1 cellular context compared by ENCODE assay signal in the genomic region with DNA sequence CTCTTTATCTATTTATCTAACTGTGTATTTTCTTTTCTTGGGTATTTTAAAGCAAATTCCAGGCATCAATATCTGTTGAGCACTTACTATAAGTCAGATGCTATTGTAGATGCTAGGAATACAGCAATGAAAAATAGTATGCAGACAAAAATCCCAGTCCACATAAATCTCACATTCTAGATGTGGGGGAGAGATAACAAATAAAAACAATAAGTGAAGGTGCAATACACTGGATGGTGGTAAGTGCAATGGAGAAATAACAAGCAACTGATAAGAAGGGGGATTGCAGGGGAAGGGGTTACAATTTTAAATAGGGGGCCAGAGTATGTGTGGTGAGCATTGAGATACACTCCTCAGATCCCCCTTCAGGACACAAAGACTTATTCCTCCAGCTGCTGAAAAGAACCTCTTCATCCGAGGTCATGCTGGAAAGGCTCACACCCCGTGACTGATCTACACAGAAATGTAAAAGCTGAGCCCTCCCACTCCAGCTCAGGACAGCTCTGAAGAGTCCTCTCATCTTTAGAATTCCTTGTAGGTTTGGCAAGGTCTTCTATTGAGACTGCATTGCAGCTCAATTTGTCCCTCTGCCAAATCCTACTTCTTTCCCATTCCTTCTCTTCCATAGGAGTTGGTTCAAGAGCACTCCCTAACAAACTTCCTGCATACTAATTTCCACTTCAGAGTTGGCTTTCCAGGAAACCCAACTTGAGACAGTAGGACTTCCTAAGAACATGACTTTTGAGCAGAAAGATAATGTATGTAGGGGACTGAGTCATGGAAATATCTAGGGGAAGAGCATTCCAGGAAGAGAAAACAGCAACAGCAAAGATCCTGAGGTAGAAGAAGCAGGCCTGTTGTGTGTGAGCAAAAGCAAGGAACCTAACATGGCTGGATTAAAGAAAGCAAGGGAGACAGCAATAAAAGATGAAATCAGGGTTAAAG.
TF ChIP-seq lines count a peak whose summit lies in the region.

No MANE protein-coding gene starts in this region.

TF ChIP-seq in K562, 482 proteins besides CTCF, POLR2A, EP300 and RAD21 (continued from another document):
- TF ChIP-seq GTF3C2 (IDR thresholded peaks at IDR 0.05; ENCODE audit: borderline replicate concordance, extremely low read depth, insufficient read length) (no peak), NFYB (IDR thresholded peaks at IDR 0.05; ENCODE audit: extremely low read depth, insufficient read length) (no peak), NFIC (IDR thresholded peaks at IDR 0.05) (peak; percentile 31), ZNF354B (CRISPR knock-in tag; IDR thresholded peaks at IDR 0.05) (no peak), E2F4 (CRISPR knock-in tag; IDR thresholded peaks at IDR 0.05; ENCODE audit: low read depth) (no peak), USF2 (CRISPR knock-in tag; IDR thresholded peaks at IDR 0.05) (no peak), ZNF311 (CRISPR knock-in tag; IDR thresholded peaks at IDR 0.05) (no peak), HDAC6 (IDR thresholded peaks at IDR 0.05; ENCODE audit: low read depth, low read length) (no peak), YBX1 (IDR thresholded peaks at IDR 0.05) (no peak), FOXP4 (CRISPR knock-in tag; IDR thresholded peaks at IDR 0.05; ENCODE audit: borderline replicate concordance) (no peak), JUNB (CRISPR knock-in tag; conservative IDR thresholded peaks at IDR 0.05) (no peak), PCBP1 (IDR thresholded peaks at IDR 0.05; ENCODE audit: low read depth, low read length, poor library complexity, severe bottlenecking) (no peak), ETS2 (tag; IDR thresholded peaks at IDR 0.05; ENCODE audit: borderline replicate concordance, poor library complexity, severe bottlenecking) (no peak), SRSF7 (optimal IDR thresholded peaks at IDR 0.05; ENCODE audit: low read depth, low read length) (no peak), ZC3H4 (CRISPR knock-in tag; IDR thresholded peaks at IDR 0.05; ENCODE audit: borderline replicate concordance) (no peak), MEF2D (tag; conservative IDR thresholded peaks at IDR 0.05; ENCODE audit: low read depth) (0 out of 2 replicates have a peak, but pooled peaks have one; percentile 15), TAL1 (IDR thresholded peaks at IDR 0.05) (no peak), FUS (optimal IDR thresholded peaks at IDR 0.05; ENCODE audit: low read depth, low read length) (no peak), WHSC1 (IDR thresholded peaks at IDR 0.05; ENCODE audit: low read length) (no peak), TBP (optimal IDR thresholded peaks at IDR 0.05; ENCODE audit: low read depth, low read length) (no peak)
- TF ChIP-seq, protein P1, sequence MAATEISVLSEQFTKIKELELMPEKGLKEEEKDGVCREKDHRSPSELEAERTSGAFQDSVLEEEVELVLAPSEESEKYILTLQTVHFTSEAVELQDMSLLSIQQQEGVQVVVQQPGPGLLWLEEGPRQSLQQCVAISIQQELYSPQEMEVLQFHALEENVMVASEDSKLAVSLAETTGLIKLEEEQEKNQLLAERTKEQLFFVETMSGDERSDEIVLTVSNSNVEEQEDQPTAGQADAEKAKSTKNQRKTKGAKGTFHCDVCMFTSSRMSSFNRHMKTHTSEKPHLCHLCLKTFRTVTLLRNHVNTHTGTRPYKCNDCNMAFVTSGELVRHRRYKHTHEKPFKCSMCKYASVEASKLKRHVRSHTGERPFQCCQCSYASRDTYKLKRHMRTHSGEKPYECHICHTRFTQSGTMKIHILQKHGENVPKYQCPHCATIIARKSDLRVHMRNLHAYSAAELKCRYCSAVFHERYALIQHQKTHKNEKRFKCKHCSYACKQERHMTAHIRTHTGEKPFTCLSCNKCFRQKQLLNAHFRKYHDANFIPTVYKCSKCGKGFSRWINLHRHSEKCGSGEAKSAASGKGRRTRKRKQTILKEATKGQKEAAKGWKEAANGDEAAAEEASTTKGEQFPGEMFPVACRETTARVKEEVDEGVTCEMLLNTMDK (IDR thresholded peaks at IDR 0.05; ENCODE audit: borderline replicate concordance, insufficient read depth, low read depth, low read length, poor library complexity, severe bottlenecking) = no peak
- TF ChIP-seq, protein P2, sequence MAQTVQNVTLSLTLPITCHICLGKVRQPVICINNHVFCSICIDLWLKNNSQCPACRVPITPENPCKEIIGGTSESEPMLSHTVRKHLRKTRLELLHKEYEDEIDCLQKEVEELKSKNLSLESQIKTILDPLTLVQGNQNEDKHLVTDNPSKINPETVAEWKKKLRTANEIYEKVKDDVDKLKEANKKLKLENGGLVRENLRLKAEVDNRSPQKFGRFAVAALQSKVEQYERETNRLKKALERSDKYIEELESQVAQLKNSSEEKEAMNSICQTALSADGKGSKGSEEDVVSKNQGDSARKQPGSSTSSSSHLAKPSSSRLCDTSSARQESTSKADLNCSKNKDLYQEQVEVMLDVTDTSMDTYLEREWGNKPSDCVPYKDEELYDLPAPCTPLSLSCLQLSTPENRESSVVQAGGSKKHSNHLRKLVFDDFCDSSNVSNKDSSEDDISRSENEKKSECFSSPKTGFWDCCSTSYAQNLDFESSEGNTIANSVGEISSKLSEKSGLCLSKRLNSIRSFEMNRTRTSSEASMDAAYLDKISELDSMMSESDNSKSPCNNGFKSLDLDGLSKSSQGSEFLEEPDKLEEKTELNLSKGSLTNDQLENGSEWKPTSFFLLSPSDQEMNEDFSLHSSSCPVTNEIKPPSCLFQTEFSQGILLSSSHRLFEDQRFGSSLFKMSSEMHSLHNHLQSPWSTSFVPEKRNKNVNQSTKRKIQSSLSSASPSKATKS (CRISPR knock-in tag; IDR thresholded peaks at IDR 0.05) = no peak
